In the genomic region with DNA sequence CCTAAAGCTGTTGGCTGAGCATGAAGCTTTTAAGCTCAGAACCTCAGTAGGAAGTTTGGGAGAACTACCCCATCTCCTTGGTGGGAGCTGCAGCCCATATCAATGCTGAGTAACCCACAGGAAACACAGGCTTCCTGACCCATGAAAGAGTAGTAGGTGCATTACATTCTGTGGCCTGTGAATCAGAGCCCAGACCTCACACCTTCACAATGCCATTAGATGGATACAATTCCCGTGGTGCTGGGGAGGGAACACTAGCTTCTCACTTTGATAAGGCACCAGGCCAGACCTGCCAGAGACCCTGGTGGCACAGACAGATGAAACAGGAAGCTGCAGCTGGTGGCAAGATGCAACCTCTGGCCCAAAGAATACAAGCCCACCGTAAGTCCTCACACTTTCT, we compare ENCODE assay signal across 15 cellular contexts.
DNase-seq lines count a peak whose midpoint lies in the region; ATAC-seq and TF ChIP-seq lines count a peak whose summit lies in the region.
"Had no signal": no experiment of that assay in that cellular context is flagged by ENCODE, and none has a peak within 500 bp of the region (broad histone marks: within the 10 kb centered on the region; RNA-seq: fewer than 3 reads in every experiment).

No MANE protein-coding gene starts in this region.

- H3K4me2 ChIP-seq in BLaER1 treated with 17β-estradiol and CSF1 and Interleukin-3, amounts not matched to agents 10 nM and 100 nM: peak overlapping the region; percentile 12 to 86 (median 69); a peak in 20 of 22 replicates

- TF ChIP-seq CTCF in RWPE2 (IDR thresholded peaks at IDR 0.05; ENCODE audit: poor library complexity, severe bottlenecking): no peak
- no peak for TF ChIP-seq CTCF in epithelial cell of esophagus (IDR thresholded peaks at IDR 0.05; ENCODE audit: insufficient read depth, low read depth, low read length, missing control alignments)
- no peak for TF ChIP-seq CTCF in nephron progenitor cell (IDR thresholded peaks at IDR 0.05)
- TF ChIP-seq CTCF in esophagus squamous epithelium (IDR thresholded peaks at IDR 0.05): no peak

- no peak overlapping the region for H3K4me3 ChIP-seq in BLaER1 treated with 17β-estradiol and CSF1 and Interleukin-3, amounts not matched to agents 10 nM and 100 nM
- H3K4me3 ChIP-seq in RWPE2 (ENCODE audit: severe bottlenecking): no peak overlapping the region
- no peak overlapping the region for H3K4me3 ChIP-seq in epithelial cell of esophagus (ENCODE audit: low read length)
- H3K4me3 ChIP-seq in esophagus squamous epithelium: no peak overlapping the region

- no peaks in the 10 kb centered on the region for H3K36me3 ChIP-seq in BLaER1 treated with 17β-estradiol and CSF1 and Interleukin-3, amounts not matched to agents 10 nM and 100 nM
- no peaks in the 10 kb centered on the region for H3K36me3 ChIP-seq in RWPE2 (ENCODE audit: low read depth)
- no peaks in the 10 kb centered on the region for H3K36me3 ChIP-seq in esophagus squamous epithelium

- peaks cover 0 to 8% (median 0%) of the 10 kb centered on the region in 11 experiments; a peak in 3 of 22 replicates for H3K9me3 ChIP-seq in BLaER1 treated with 17β-estradiol and CSF1 and Interleukin-3, amounts not matched to agents 10 nM and 100 nM (replicated peaks in 1 of 11)
- H3K9me3 ChIP-seq in RWPE2 (ENCODE audit: severe bottlenecking) (no peaks in the 10 kb centered on the region), esophagus squamous epithelium (no peaks in the 10 kb centered on the region)

- H3K36me3 Mint-ChIP-seq in nephron progenitor cell (ENCODE audit: low read depth): no peaks in the 10 kb centered on the region

- no peaks in the 10 kb centered on the region for H3K27me3 ChIP-seq in BLaER1 treated with 17β-estradiol and CSF1 and Interleukin-3, amounts not matched to agents 10 nM and 100 nM
- no peaks in the 10 kb centered on the region for H3K27me3 ChIP-seq in RWPE2 (ENCODE audit: insufficient read depth, poor library complexity, severe bottlenecking)
- peaks cover 0 to 60% (median 0%) of the 10 kb centered on the region in 4 donors for H3K27me3 ChIP-seq in esophagus squamous epithelium

- peak overlapping the region in 4 of 11 experiments; percentile 5 to 44 (median 23); a peak in 2 of 22 replicates for H3K27ac ChIP-seq in BLaER1 treated with 17β-estradiol and CSF1 and Interleukin-3, amounts not matched to agents 10 nM and 100 nM
- H3K27ac ChIP-seq in RWPE2 (ENCODE audit: poor library complexity, severe bottlenecking) (no peak overlapping the region), esophagus squamous epithelium (no peak overlapping the region)
- H3K27ac ChIP-seq: C4-2B, HL-60 had no signal

- peaks cover 33% of the 10 kb centered on the region for H3K27me3 Mint-ChIP-seq in nephron progenitor cell (ENCODE audit: low read depth, poor library complexity)

- DNase-seq in RWPE2 (ENCODE audit: low spot score) (peak; percentile 3), epithelial cell of esophagus (ENCODE audit: low read depth) (peak; percentile 13), nephron progenitor cell (no peak), activated gamma-delta T cell treated with Interleukin-2 at 50 U/mL for 16 hours (no peak), esophagus squamous epithelium (lab: John Stamatoyannopoulos, UW) (no peak)
- DNase-seq: CD4-positive, alpha-beta T cell; DMS153; DMS79; GDM1; HCEC 1CT had no signal

- no peaks in the 10 kb centered on the region for H3K9me3 Mint-ChIP-seq in nephron progenitor cell
- H3K9me3 Mint-ChIP-seq: CD4-positive, alpha-beta T cell had no signal

- H3K4me1 Mint-ChIP-seq in nephron progenitor cell: peaks cover 60% of the 10 kb centered on the region
- H3K4me1 Mint-ChIP-seq: B cell had no signal

- no peak for TF ChIP-seq POLR2A in esophagus squamous epithelium (IDR thresholded peaks at IDR 0.05)

- ATAC-seq in RWPE2 (ENCODE audit: low read depth) (no peak), GM19467 (IDR thresholded peaks at IDR 0.05; ENCODE audit: unreplicated experiment) (no peak)

- peak overlapping the region; percentile 46 for H3K27ac Mint-ChIP-seq in nephron progenitor cell
- H3K27ac Mint-ChIP-seq: B cell; CD4-positive, alpha-beta T cell had no signal

- H3K9ac ChIP-seq in BLaER1 treated with 17β-estradiol and CSF1 and Interleukin-3, amounts not matched to agents 10 nM and 100 nM: no peak overlapping the region

- peaks cover 15 to 49% (median 32%) of the 10 kb centered on the region in 10 experiments; a peak in 19 of 20 replicates for H3K4me1 ChIP-seq in BLaER1 treated with 17β-estradiol and CSF1 and Interleukin-3, amounts not matched to agents 10 nM and 100 nM
- H3K4me1 ChIP-seq in RWPE2 (ENCODE audit: insufficient read depth, poor library complexity, severe bottlenecking) (peaks cover 3% of the 10 kb centered on the region), esophagus squamous epithelium (no peaks in the 10 kb centered on the region)

- H4K20me1 ChIP-seq in BLaER1 treated with 17β-estradiol and CSF1 and Interleukin-3, amounts not matched to agents 10 nM and 100 nM: no peaks in the 10 kb centered on the region

- no peak overlapping the region for H3K4me3 Mint-ChIP-seq in nephron progenitor cell
- H3K4me3 Mint-ChIP-seq: B cell; CD4-positive, alpha-beta T cell had no signal

- intact Hi-C loops in esophagus squamous epithelium (cut with DNase I): no loop called here

- WGBS in esophagus squamous epithelium, 2 donors: 64% methylated on average over 1 of the region's 2 CpGs; no CpG with 5 or more reads in 1 of the 2 donors

Comparison
In these comparisons a context has a peak if more than half of its experiments do, and no peak if none do; other contexts are left out.
1. DNase-seq: peak in RWPE2 (single experiment) and epithelial cell of esophagus (single experiment); none in nephron progenitor cell (single experiment), activated gamma-delta T cell treated with Interleukin-2 at 50 U/mL for 16 hours (single experiment) and esophagus squamous epithelium (single experiment).